In the genomic region with DNA sequence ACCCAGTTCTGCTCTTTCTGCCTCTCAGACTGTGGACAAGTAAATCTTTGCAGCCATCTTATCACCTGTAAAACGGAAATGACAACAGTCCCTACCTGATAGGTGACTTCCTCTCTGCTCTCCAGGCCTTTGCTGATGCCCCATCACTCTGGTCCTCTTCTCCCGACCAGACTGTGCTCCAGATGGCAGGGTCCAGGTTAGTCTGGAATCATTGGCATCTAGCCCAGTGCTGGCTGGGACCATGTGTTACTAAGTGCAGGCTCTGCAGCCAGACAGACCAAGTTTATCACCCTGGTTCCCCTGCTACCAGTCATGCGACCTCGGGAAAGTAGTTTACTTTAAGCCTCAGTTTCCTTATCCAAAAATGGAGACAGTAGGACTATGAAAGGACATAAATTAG, we compare ENCODE assay signal across 12 cellular contexts. TPM values are rescaled to one million over a fixed set of nuclear protein-coding genes. Genes with fewer than 3 reads are reported as not detected.
DNase-seq lines count a peak whose midpoint lies in the region; ATAC-seq lines count a peak whose summit lies in the region.
"Had no signal": no experiment of that assay in that cellular context is flagged by ENCODE, and none has a peak within 500 bp of the region (broad histone marks: within the 10 kb centered on the region; RNA-seq: fewer than 3 reads in every experiment).

No MANE protein-coding gene starts in this region.

- peaks cover 21 to 38% of the 10 kb centered on the region in 2 donors for H3K36me3 Mint-ChIP-seq in stimulated activated naive B cell treated with anti-CD40 and anti-IgM and Interleukin-4, amounts not matched to agents 10 μg/mL and 1 μg/mL and 100 μg/mL, for 72 hours

- DNase-seq in NCI-H1105 treated with DMSO at 0.1 percent for 48 hours (lab: John Stamatoyannopoulos, UW) (peak; percentile 9), NCI-H1105 (lab: John Stamatoyannopoulos, UW) (no peak), SHP77 treated with DMSO at 0.1 percent for 48 hours (lab: John Stamatoyannopoulos, UW) (peak; percentile 47), cardiac septum (ENCODE audit: low spot score) (peak; percentile 85), NCI-H2227 (lab: John Stamatoyannopoulos, UW; ENCODE audit: unreplicated experiment) (no peak), mucosa of gallbladder (ENCODE audit: low spot score) (no peak)
- DNase-seq in stimulated activated naive B cell treated with anti-CD40 and anti-IgM and Interleukin-4, amounts not matched to agents 10 μg/mL and 1 μg/mL and 100 μg/mL, for 72 hours: no peak
- DNase-seq: Calu3, naive B cell, T1000 had no signal

- peaks cover 0 to 1% of the 10 kb centered on the region in 2 donors for H3K9me3 Mint-ChIP-seq in stimulated activated naive B cell treated with anti-CD40 and anti-IgM and Interleukin-4, amounts not matched to agents 10 μg/mL and 1 μg/mL and 100 μg/mL, for 72 hours
- H3K9me3 Mint-ChIP-seq: naive B cell had no signal

- peaks cover 54 to 87% of the 10 kb centered on the region in 2 donors for H3K4me1 Mint-ChIP-seq in stimulated activated naive B cell treated with anti-CD40 and anti-IgM and Interleukin-4, amounts not matched to agents 10 μg/mL and 1 μg/mL and 100 μg/mL, for 72 hours

- no peaks in the 10 kb centered on the region for H3K27me3 Mint-ChIP-seq in stimulated activated naive B cell treated with anti-CD40 and anti-IgM and Interleukin-4, amounts not matched to agents 10 μg/mL and 1 μg/mL and 100 μg/mL, for 72 hours
- H3K27me3 Mint-ChIP-seq: naive B cell had no signal

- intact Hi-C loops in cardiac septum (cut with DNase I): no loop called here

- no peak overlapping the region for H3K4me3 Mint-ChIP-seq in stimulated activated naive B cell treated with anti-CD40 and anti-IgM and Interleukin-4, amounts not matched to agents 10 μg/mL and 1 μg/mL and 100 μg/mL, for 72 hours

- ATAC-seq in stimulated activated naive B cell treated with anti-CD40 and anti-IgM and Interleukin-4, amounts not matched to agents 10 μg/mL and 1 μg/mL and 100 μg/mL, for 72 hours (replicated peaks): no peak
- ATAC-seq in HG03571 (IDR thresholded peaks at IDR 0.05; ENCODE audit: unreplicated experiment): no peak

- peak overlapping the region; percentile 73 for H3K27ac Mint-ChIP-seq in stimulated activated naive B cell treated with anti-CD40 and anti-IgM and Interleukin-4, amounts not matched to agents 10 μg/mL and 1 μg/mL and 100 μg/mL, for 72 hours

RNA-seq across cellular contexts. Expression of a gene that starts 1.8 kb away (rescaled TPM):
- total RNA-seq in cardiac septum: 44.6 TPM
- 27.2 TPM for total RNA-seq in mucosa of gallbladder

RNA-seq across cellular contexts. Expression of a gene that starts 47.1 kb away (rescaled TPM):
- total RNA-seq in cardiac septum: 0.22 TPM
- total RNA-seq in mucosa of gallbladder: not detected
- total RNA-seq: Calu3, endothelial cell of umbilical vein had no signal

Comparison
In these comparisons a context has a peak if more than half of its experiments do, and no peak if none do; other contexts are left out.
1. DNase-seq: peak in NCI-H1105 treated with DMSO at 0.1 percent for 48 hours (single experiment), SHP77 treated with DMSO at 0.1 percent for 48 hours (single experiment) and cardiac septum (single experiment); none in NCI-H1105 (single experiment), stimulated activated naive B cell treated with anti-CD40 and anti-IgM and Interleukin-4, amounts not matched to agents 10 μg/mL and 1 μg/mL and 100 μg/mL, for 72 hours (single experiment), NCI-H2227 (single experiment) and mucosa of gallbladder (single experiment).